ENCODE assay signal across 8 cellular contexts in genomic region chr19:13732337-13732736, GRCh38.
A peak's percentile ranks its signal among the peaks of the same experiment; 100 is the strongest.
DNase-seq lines count a peak whose midpoint lies in the region; ATAC-seq and TF ChIP-seq lines count a peak whose summit lies in the region.

No MANE protein-coding gene starts in this region.

- H3K9me3 Mint-ChIP-seq in central memory CD8-positive, alpha-beta T cell = no peaks in the 10 kb centered on the region
- no peaks in the 10 kb centered on the region for H3K9me3 Mint-ChIP-seq in nephron

- no peaks in the 10 kb centered on the region for H3K79me2 ChIP-seq in KMS-11 (ENCODE audit: insufficient read depth, low read depth)

- H3K36me3 Mint-ChIP-seq in central memory CD8-positive, alpha-beta T cell (ENCODE audit: insufficient read depth) = peaks cover 4% of the 10 kb centered on the region
- peaks cover 4% of the 10 kb centered on the region for H3K36me3 Mint-ChIP-seq in nephron (ENCODE audit: low read depth)

- H3K27me3 ChIP-seq in BLaER1 treated with 17β-estradiol and CSF1 and Interleukin-3, amounts not matched to agents 10 nM and 100 nM = no peaks in the 10 kb centered on the region
- H3K27me3 ChIP-seq in KMS-11 (ENCODE audit: insufficient read depth, low read depth) = no peaks in the 10 kb centered on the region

- peak overlapping the region; percentile 88 to 99 (median 94) for H3K4me2 ChIP-seq in BLaER1 treated with 17β-estradiol and CSF1 and Interleukin-3, amounts not matched to agents 10 nM and 100 nM
- peak overlapping the region; percentile 97 for H3K4me2 ChIP-seq in KMS-11

- peak overlapping the region in 10 of 11 experiments; percentile 76 to 95 (median 88); a peak in 16 of 22 replicates for H3K27ac ChIP-seq in BLaER1 treated with 17β-estradiol and CSF1 and Interleukin-3, amounts not matched to agents 10 nM and 100 nM
- H3K27ac ChIP-seq in KMS-11 = no peak overlapping the region

- no peak for TF ChIP-seq CTCF in KMS-11 (conservative IDR thresholded peaks at IDR 0.05; ENCODE audit: low read depth, low read length)
- no peak for TF ChIP-seq CTCF in nephron (IDR thresholded peaks at IDR 0.05; ENCODE audit: unreplicated experiment in 3 of 3)

- H3K4me1 ChIP-seq in BLaER1 treated with 17β-estradiol and CSF1 and Interleukin-3, amounts not matched to agents 10 nM and 100 nM = peaks cover 26 to 56% (median 35%) of the 10 kb centered on the region in 10 experiments
- peaks cover 8% of the 10 kb centered on the region for H3K4me1 ChIP-seq in KMS-11 (ENCODE audit: low read depth, poor library complexity, severe bottlenecking)

- H2AFZ ChIP-seq in KMS-11 (ENCODE audit: low read depth) = peak overlapping the region; percentile 88; the same call in 1 of the 2 replicates

- peaks cover 0 to 16% (median 3%) of the 10 kb centered on the region in 11 experiments; a peak in 4 of 22 replicates for H3K36me3 ChIP-seq in BLaER1 treated with 17β-estradiol and CSF1 and Interleukin-3, amounts not matched to agents 10 nM and 100 nM
- no peaks in the 10 kb centered on the region for H3K36me3 ChIP-seq in KMS-11 (ENCODE audit: insufficient read depth)

- no peaks in the 10 kb centered on the region for H3K9me3 ChIP-seq in BLaER1 treated with 17β-estradiol and CSF1 and Interleukin-3, amounts not matched to agents 10 nM and 100 nM (replicated peaks in 1 of 11)

- H3K9ac ChIP-seq in BLaER1 treated with 17β-estradiol and CSF1 and Interleukin-3, amounts not matched to agents 10 nM and 100 nM = peak overlapping the region; percentile 71 to 92 (median 84); a peak in 21 of 22 replicates
- no peak overlapping the region for H3K9ac ChIP-seq in KMS-11

- no peak for ATAC-seq in central memory CD8-positive, alpha-beta T cell (replicated peaks; ENCODE audit: extremely low read depth, poor library complexity, severe bottlenecking)

- H3K4me3 Mint-ChIP-seq in central memory CD8-positive, alpha-beta T cell = peak overlapping the region; percentile 83
- peak overlapping the region; percentile 79 to 89 (median 86) for H3K4me3 Mint-ChIP-seq in nephron

- no peak overlapping the region for H3K27ac Mint-ChIP-seq in central memory CD8-positive, alpha-beta T cell (ENCODE audit: low read depth)
- peak overlapping the region; percentile 31 to 94 (median 57) for H3K27ac Mint-ChIP-seq in nephron

- no peaks in the 10 kb centered on the region for H3K27me3 Mint-ChIP-seq in central memory CD8-positive, alpha-beta T cell
- H3K27me3 Mint-ChIP-seq in nephron (ENCODE audit: low read depth) = no peaks in the 10 kb centered on the region

- no peak for DNase-seq in central memory CD8-positive, alpha-beta T cell (ENCODE audit: low spot score in 2 of 2)
- DNase-seq in RPMI8226 (no peak), superior temporal gyrus (ENCODE audit: extremely low spot score) (no peak), DMS153 (lab: John Stamatoyannopoulos, UW) (no peak), C1 segment of cervical spinal cord (lab: John Stamatoyannopoulos, UW) (no peak)

- peak overlapping the region; percentile 56 to 72 (median 64) for H3K4me3 ChIP-seq in BLaER1 treated with 17β-estradiol and CSF1 and Interleukin-3, amounts not matched to agents 10 nM and 100 nM
- no peak overlapping the region for H3K4me3 ChIP-seq in KMS-11 (IDR thresholded peaks at IDR 0.05; ENCODE audit: insufficient read depth, low read depth, low read length)

- no peaks in the 10 kb centered on the region for H4K20me1 ChIP-seq in BLaER1 treated with 17β-estradiol and CSF1 and Interleukin-3, amounts not matched to agents 10 nM and 100 nM
- no peaks in the 10 kb centered on the region for H4K20me1 ChIP-seq in KMS-11 (ENCODE audit: insufficient read depth)

- H3K4me1 Mint-ChIP-seq in central memory CD8-positive, alpha-beta T cell = peaks cover 11% of the 10 kb centered on the region
- peaks cover 6% of the 10 kb centered on the region for H3K4me1 Mint-ChIP-seq in nephron
